ENCODE assay signal across 18 cellular contexts in genomic region chr12:132512197-132513069, GRCh38. TPM values are rescaled to one million over a fixed set of nuclear protein-coding genes. Genes with fewer than 3 reads are reported as not detected.
DNase-seq lines count a peak whose midpoint lies in the region; ATAC-seq and TF ChIP-seq lines count a peak whose summit lies in the region.
"Had no signal": no experiment of that assay in that cellular context is flagged by ENCODE, and none has a peak within 500 bp of the region (broad histone marks: within the 10 kb centered on the region; RNA-seq: fewer than 3 reads in every experiment).

No MANE protein-coding gene starts in this region.

- peak; percentile 48 for DNase-seq in Ammon's horn (ENCODE audit: low spot score)
- DNase-seq in NB4 (ENCODE audit: low read depth), result peak; percentile 12
- DNase-seq in neural crest cell (ENCODE audit: low read depth, low spot score), result no peak
- DNase-seq in dedifferentiated amniotic fluid mesenchymal stem cell (ENCODE audit: extremely low spot score), result no peak
- no peak for DNase-seq in NCI-H774 (lab: John Stamatoyannopoulos, UW)
- DNase-seq: Calu3; CD4-positive, CD25-positive, alpha-beta regulatory T cell; Kasumi-1; NCI-H1417; NCI-H2029; NCI-H2171 treated with DMSO at 0.1 percent for 48 hours; NCI-H524; NK-92 treated with Interleukin-12 subunit alpha and Interleukin-12 subunit beta, amount 100 ng/mL, for 24 hours; OCI-M1 had no signal

- TF ChIP-seq CTCF in NB4 (IDR thresholded peaks at IDR 0.05; ENCODE audit: low read depth, low read length) (no peak), neural crest cell (conservative IDR thresholded peaks at IDR 0.05) (no peak)

- peak overlapping the region; percentile 79 for H3K27ac ChIP-seq in cingulate gyrus (ENCODE audit: low read depth, low read length)
- H3K27ac ChIP-seq: A549 had no signal

- no peak for TF ChIP-seq POLR2A in NB4 (IDR thresholded peaks at IDR 0.05; ENCODE audit: extremely low read depth, insufficient read length)

- no peaks in the 10 kb centered on the region for H3K9me3 Mint-ChIP-seq in neural crest cell

- peak overlapping the region; percentile 38 for H3K4me3 Mint-ChIP-seq in neural crest cell

- no peaks in the 10 kb centered on the region for H3K27me3 Mint-ChIP-seq in neural crest cell (ENCODE audit: low read depth)

- no peak overlapping the region for H3K4me3 ChIP-seq in NB4 (ENCODE audit: low read depth, low read length)
- H3K4me3 ChIP-seq: A549 had no signal

- H3K36me3 Mint-ChIP-seq in neural crest cell (ENCODE audit: low read depth), result peaks cover 9% of the 10 kb centered on the region

- no peak overlapping the region for H3K27ac Mint-ChIP-seq in neural crest cell (ENCODE audit: unreplicated experiment)

- peaks cover 9% of the 10 kb centered on the region for H3K4me1 Mint-ChIP-seq in neural crest cell

- ATAC-seq in GM21367 (IDR thresholded peaks at IDR 0.05; ENCODE audit: unreplicated experiment), result no peak
- ATAC-seq in HG03521 (IDR thresholded peaks at IDR 0.05; ENCODE audit: unreplicated experiment), result no peak
- ATAC-seq: A549 had no signal

RNA-seq across cellular contexts. Expression of gene FBRSL1, which starts 22.5 kb away (rescaled TPM):
- 118 and 121 TPM in 2 replicates for total RNA-seq in neural crest cell

Comparison
In these comparisons a context has a peak if more than half of its experiments do, and no peak if none do; other contexts are left out.
1. DNase-seq: peak in Ammon's horn (single experiment) and NB4 (single experiment); none in neural crest cell (single experiment), dedifferentiated amniotic fluid mesenchymal stem cell (single experiment) and NCI-H774 (single experiment).